Comparison of ENCODE assay signal across 8 cellular contexts in the genomic region with DNA sequence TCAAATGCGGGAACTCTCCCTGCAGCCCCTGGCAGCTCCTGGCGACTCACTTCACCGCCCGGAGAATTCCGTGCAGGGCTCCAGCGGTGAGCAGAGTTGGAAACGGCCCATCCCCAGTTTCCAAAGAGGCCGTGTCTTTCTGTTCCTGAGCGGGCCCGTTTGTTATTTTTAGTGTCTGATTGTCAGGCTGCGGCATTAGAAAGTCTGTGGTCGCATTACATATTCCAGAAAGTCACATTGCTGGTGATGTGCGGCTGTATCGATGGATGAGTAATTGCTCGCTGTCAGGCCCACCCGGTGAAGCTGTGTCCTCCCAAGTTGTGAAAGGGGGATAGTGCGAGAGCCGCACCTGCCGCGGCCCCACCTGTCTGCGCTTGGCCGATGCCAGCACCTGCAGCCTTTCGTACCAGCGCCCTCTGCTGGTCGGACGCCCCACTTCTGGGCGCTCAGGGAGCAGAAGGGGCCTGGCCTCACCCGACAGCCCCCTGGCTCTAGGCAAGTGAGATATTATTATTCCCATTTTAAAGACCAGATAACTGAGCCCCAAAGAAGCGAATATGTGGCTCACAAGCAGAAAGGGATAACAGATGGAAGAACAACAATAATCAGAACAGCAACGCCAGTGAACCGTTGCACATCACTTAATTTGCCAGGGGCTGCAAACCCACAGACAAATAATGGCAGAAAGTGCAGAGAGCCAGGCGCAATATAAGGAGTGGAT.
DNase-seq lines count a peak whose midpoint lies in the region; ATAC-seq and TF ChIP-seq lines count a peak whose summit lies in the region.

No MANE protein-coding gene starts in this region.

- TF ChIP-seq EP300 in ovary (IDR thresholded peaks at IDR 0.05) (no peak), transverse colon (IDR thresholded peaks at IDR 0.05; ENCODE audit: low read depth) (no peak)

- H3K36me3 ChIP-seq in PC-9 (ENCODE audit: low read depth) (no peaks in the 10 kb centered on the region), ovary (no peaks in the 10 kb centered on the region), transverse colon (no peaks in the 10 kb centered on the region)

- CTCF ChIA-PET in PC-9 (lab: Charles Lee): no interaction called here

- H3K9me3 ChIP-seq in PC-9 (ENCODE audit: insufficient read depth, low read depth): no peaks in the 10 kb centered on the region
- H3K9me3 ChIP-seq in ovary: no peaks in the 10 kb centered on the region
- H3K9me3 ChIP-seq in transverse colon: no peaks in the 10 kb centered on the region

- no peaks in the 10 kb centered on the region for H3F3A ChIP-seq in PC-9 (ENCODE audit: insufficient read depth, low read depth)

- H3K79me2 ChIP-seq in PC-9 (ENCODE audit: low read depth): no peaks in the 10 kb centered on the region

- ATAC-seq in HG03520 (IDR thresholded peaks at IDR 0.05; ENCODE audit: unreplicated experiment): peak; percentile 69

- peak; percentile 94 for TF ChIP-seq CTCF in PC-9 (conservative IDR thresholded peaks at IDR 0.05)
- TF ChIP-seq CTCF in ovary (IDR thresholded peaks at IDR 0.05): peak; percentile 46 to 80 (median 80)
- TF ChIP-seq CTCF in transverse colon (IDR thresholded peaks at IDR 0.05): peak; percentile 74 to 85 (median 82)

- no peak overlapping the region for H3K4me3 ChIP-seq in PC-9
- no peak overlapping the region for H3K4me3 ChIP-seq in ovary
- H3K4me3 ChIP-seq in transverse colon: peak overlapping the region in 1 of 4 donors; percentile 12

- H3K9me2 ChIP-seq in PC-9 (ENCODE audit: insufficient read depth): no peaks in the 10 kb centered on the region

- H3K4me1 ChIP-seq in PC-9 (replicated peaks; ENCODE audit: insufficient read depth) (no peaks in the 10 kb centered on the region), ovary (ENCODE audit: insufficient read depth) (no peaks in the 10 kb centered on the region), transverse colon (peaks cover 0 to 3% (median 0%) of the 10 kb centered on the region in 4 donors)

- H4K20me1 ChIP-seq in PC-9 (ENCODE audit: insufficient read depth): no peaks in the 10 kb centered on the region

- no peak overlapping the region for H3K4me2 ChIP-seq in PC-9

- in situ Hi-C loops in transverse colon (cut with MboI; ENCODE audit: low pct_ligation_motif_present in 1 of 4, low pct_unique_long_range_greater_than_20kb in 1 of 4, low sequenced_read_pairs in 3 of 4): loop anchor here in 1 of 4 donors (25.0 kb wide), 1 partner anchor 905 kb away; no protein-coding TSS in a partner anchor

- BruUV-seq in PC-9 (replicated peaks; lab: Mats Ljungman, UMichigan): no TSS peak

- TF ChIP-seq POLR2A in ovary (IDR thresholded peaks at IDR 0.05): no peak
- no peak for TF ChIP-seq POLR2A in transverse colon (IDR thresholded peaks at IDR 0.05)

- H3K27ac ChIP-seq in PC-9 (no peak overlapping the region), ovary (no peak overlapping the region), transverse colon (no peak overlapping the region)

- POLR2A ChIA-PET in PC-9 (lab: Charles Lee; ENCODE audit: unreplicated experiment): no interaction called here

- 19 to 21% (median 20%) methylated on average over 32 of the region's 32 CpGs for WGBS in ovary, 3 donors
- 0 to 19% methylated on average over 1 to 32 of the region's 32 CpGs for WGBS in transverse colon (ENCODE audit: low coverage in 1 of 2), 2 donors

- intact Hi-C loops in PC-9 (cut with micrococcal nuclease; ENCODE audit: unreplicated experiment) (loop anchor here (5.0 kb wide), 1 partner anchor 1090 kb away; no protein-coding TSS in a partner anchor), ovary (cut with DNase I) (loop anchor here in 1 of 4 donors (10.0 kb wide), 2 partner anchors 328 to 902 kb away; no protein-coding TSS in a partner anchor), transverse colon (cut with DNase I; ENCODE audit: low total_unique reads) (no loop called here)

- peak; percentile 59 for DNase-seq in NCI-H1436 (lab: John Stamatoyannopoulos, UW)
- DNase-seq in NCI-H1436 treated with DMSO at 0.1 percent for 48 hours (lab: John Stamatoyannopoulos, UW): no peak
- peak in 1 of 2 experiments; percentile 53 for DNase-seq in PC-9
- peak; percentile 70 for DNase-seq in activated T-helper 9 cell treated with anti-CD3 and anti-CD28 coated beads, Interleukin-2, amount 50 U/mL, for 16 hours (ENCODE audit: low read depth)
- DNase-seq in germinal center (ENCODE audit: low spot score): peak; percentile 73
- DNase-seq in ovary: peak; percentile 70 to 86 (median 82)
- DNase-seq in transverse colon: peak; percentile 70

- H3K27me3 ChIP-seq in PC-9 (ENCODE audit: insufficient read depth, low read depth): peaks cover 60% of the 10 kb centered on the region
- H3K27me3 ChIP-seq in ovary: no peaks in the 10 kb centered on the region
- peaks cover 11% of the 10 kb centered on the region for H3K27me3 ChIP-seq in transverse colon

- no peak overlapping the region for H2AFZ ChIP-seq in PC-9
